In genomic region chr10:95287281-95287680, GRCh38 we compare ENCODE assay signal across 11 cellular contexts. TPM values are rescaled to one million over a fixed set of nuclear protein-coding genes. Genes with fewer than 3 reads are reported as not detected.
DNase-seq lines count a peak whose midpoint lies in the region; FAIRE-seq and TF ChIP-seq lines count a peak whose summit lies in the region.
"Had no signal": no experiment of that assay in that cellular context is flagged by ENCODE, and none has a peak within 500 bp of the region (broad histone marks: within the 10 kb centered on the region; RNA-seq: fewer than 3 reads in every experiment).

No MANE protein-coding gene starts in this region.

- H3K27me3 ChIP-seq in brain microvascular endothelial cell (replicated peaks) (no peaks in the 10 kb centered on the region), keratinocyte (ENCODE audit: control insufficient read depth, extremely low read depth, insufficient read depth, low read length) (no peaks in the 10 kb centered on the region), subcutaneous abdominal adipose tissue (ENCODE audit: control insufficient read depth in 5 of 5, insufficient read depth in 4 of 5, low read length in 5 of 5) (no peaks in the 10 kb centered on the region)

- H3K4me3 ChIP-seq in GM12865 (ENCODE audit: low read depth, low read length) (peak overlapping the region; percentile 98), brain microvascular endothelial cell (ENCODE audit: low read depth, low read length) (no peak overlapping the region), keratinocyte (ENCODE audit: control insufficient read depth in 2 of 3, extremely low read depth in 1 of 3, insufficient read depth in 2 of 3, low read depth in 1 of 3, low read length in 3 of 3) (peak overlapping the region in 1 of 3 experiments; percentile 19), subcutaneous abdominal adipose tissue (ENCODE audit: low read depth in 1 of 5, low read length in 5 of 5) (peak overlapping the region in 3 of 5 donors; percentile 15 to 88 (median 72))
- H3K4me3 ChIP-seq: HAP-1 had no signal

- H4K20me1 ChIP-seq in keratinocyte (ENCODE audit: control insufficient read depth, extremely low read depth, insufficient read depth, low read length), result peaks cover 18% of the 10 kb centered on the region

- H3K9me3 ChIP-seq in keratinocyte (ENCODE audit: control insufficient read depth, low read depth, low read length) (no peaks in the 10 kb centered on the region), subcutaneous abdominal adipose tissue (ENCODE audit: control insufficient read depth in 5 of 5, low read length in 5 of 5) (no peaks in the 10 kb centered on the region)
- H3K9me3 ChIP-seq: HAP-1 had no signal

- H3K36me3 Mint-ChIP-seq in activated T-helper 1 cell treated with anti-CD3 and anti-CD28 coated beads, Interleukin-12 subunit alpha, Interleukin-12 subunit beta, Interleukin-2, Interleukin-4 antibody, amounts not matched to agents 30 ng/mL and 10 ng/mL and 1 ng/mL, durations not matched to agents 14 hours and 24 hours and 36 hours (ENCODE audit: low read depth), result peaks cover 4% of the 10 kb centered on the region

- intact Hi-C loops in activated T-helper 1 cell treated with anti-CD3 and anti-CD28 coated beads, Interleukin-12 subunit alpha, Interleukin-12 subunit beta, Interleukin-2, Interleukin-4 antibody, amounts not matched to agents 30 ng/mL and 10 ng/mL and 1 ng/mL, durations not matched to agents 14 hours and 24 hours and 36 hours (cut with micrococcal nuclease), result no loop called here

- no peaks in the 10 kb centered on the region for H3K9me3 Mint-ChIP-seq in activated T-helper 1 cell treated with anti-CD3 and anti-CD28 coated beads, Interleukin-12 subunit alpha, Interleukin-12 subunit beta, Interleukin-2, Interleukin-4 antibody, amounts not matched to agents 30 ng/mL and 10 ng/mL and 1 ng/mL, durations not matched to agents 14 hours and 24 hours and 36 hours
- H3K9me3 Mint-ChIP-seq: activated naive CD4-positive, alpha-beta T cell treated with anti-CD3 and anti-CD28 coated beads, Interleukin-2, amount 10 ng/mL, durations not matched to agents 7 days and 5 days had no signal

- H3K4me1 ChIP-seq in keratinocyte (ENCODE audit: control insufficient read depth, extremely low read depth, insufficient read depth, low read length) (peaks cover 37% of the 10 kb centered on the region), subcutaneous abdominal adipose tissue (ENCODE audit: control insufficient read depth in 5 of 5, insufficient read depth in 5 of 5, low read length in 5 of 5) (peaks cover 5 to 51% (median 37%) of the 10 kb centered on the region in 5 donors)

- H3K9me1 ChIP-seq in keratinocyte (ENCODE audit: control insufficient read depth, extremely low read depth, insufficient read depth, low read length), result peaks cover 4% of the 10 kb centered on the region

- peaks cover 43% of the 10 kb centered on the region for H3K27me3 Mint-ChIP-seq in activated T-helper 1 cell treated with anti-CD3 and anti-CD28 coated beads, Interleukin-12 subunit alpha, Interleukin-12 subunit beta, Interleukin-2, Interleukin-4 antibody, amounts not matched to agents 30 ng/mL and 10 ng/mL and 1 ng/mL, durations not matched to agents 14 hours and 24 hours and 36 hours (ENCODE audit: insufficient read depth)

- H3K9ac ChIP-seq in keratinocyte (ENCODE audit: control insufficient read depth, extremely low read depth, insufficient read depth, low read length) (no peak overlapping the region), subcutaneous abdominal adipose tissue (ENCODE audit: low read length in 5 of 5) (no peak overlapping the region)

- peak overlapping the region; percentile 5 for H3K27ac ChIP-seq in brain microvascular endothelial cell
- peak overlapping the region; percentile 84 for H3K27ac ChIP-seq in keratinocyte (ENCODE audit: control insufficient read depth, insufficient read depth, low read length)
- peak overlapping the region; percentile 55 for H3K27ac ChIP-seq in subcutaneous abdominal adipose tissue (ENCODE audit: low read depth, low read length)

- H3K4me2 ChIP-seq in keratinocyte (ENCODE audit: control insufficient read depth, extremely low read depth, insufficient read depth, low read depth, low read length), result peak overlapping the region; percentile 99

- peaks cover 85% of the 10 kb centered on the region for H3K79me2 ChIP-seq in keratinocyte (ENCODE audit: control insufficient read depth, insufficient read depth, low read length)

- no peak overlapping the region for H2AFZ ChIP-seq in keratinocyte (ENCODE audit: control insufficient read depth, low read length)

- dilution Hi-C loops in keratinocyte (cut with MboI; ENCODE audit: extremely low pct_ligation_motif_present, low sequenced_read_pairs), result no loop called here

- no peak for FAIRE-seq in keratinocyte (lab: Jason Lieb, UNC)

- TF ChIP-seq CTCF in GM12865 (IDR thresholded peaks at IDR 0.05; ENCODE audit: insufficient read depth, low read depth, low read length, missing control alignments), result no peak
- no peak for TF ChIP-seq CTCF in brain microvascular endothelial cell (IDR thresholded peaks at IDR 0.05; ENCODE audit: low read depth, low read length, missing control alignments)
- no peak for TF ChIP-seq CTCF in keratinocyte (optimal IDR thresholded peaks at IDR 0.05 in 1 of 3, IDR thresholded peaks at IDR 0.05 in 1 of 3, conservative IDR thresholded peaks at IDR 0.05 in 1 of 3; ENCODE audit: extremely low read depth in 1 of 3, insufficient read depth in 2 of 3, low read length in 3 of 3)

- no peak for DNase-seq in GM12865 (ENCODE audit: low read depth)
- peak; percentile 55 for DNase-seq in brain microvascular endothelial cell
- no peak for DNase-seq in keratinocyte (ENCODE audit: low read depth, low spot score)
- no peak for DNase-seq in GM19240 (ENCODE audit: insufficient read length, low spot score)
- DNase-seq in activated CD8-positive, alpha-beta memory T cell treated with anti-CD3 and anti-CD28 coated beads for 24 hours, result no peak
- no peak for DNase-seq in activated T-helper 1 cell treated with anti-CD3 and anti-CD28 coated beads, Interleukin-12 subunit alpha, Interleukin-12 subunit beta, Interleukin-2, Interleukin-4 antibody, amounts not matched to agents 30 ng/mL and 10 ng/mL and 1 ng/mL, durations not matched to agents 14 hours and 24 hours and 36 hours (ENCODE audit: low spot score)
- no peak for DNase-seq in effector CD4-positive, alpha-beta T cell
- DNase-seq: activated CD8-positive, alpha-beta T cell treated with anti-CD3 and anti-CD28 coated beads, Interleukin-2, amount 10 ng/mL, durations not matched to agents 7 days and 5 days; activated naive CD4-positive, alpha-beta T cell treated with anti-CD3 and anti-CD28 coated beads, Interleukin-2, amount 10 ng/mL, durations not matched to agents 7 days and 5 days had no signal

- peaks cover 19% of the 10 kb centered on the region for H3K4me1 Mint-ChIP-seq in activated T-helper 1 cell treated with anti-CD3 and anti-CD28 coated beads, Interleukin-12 subunit alpha, Interleukin-12 subunit beta, Interleukin-2, Interleukin-4 antibody, amounts not matched to agents 30 ng/mL and 10 ng/mL and 1 ng/mL, durations not matched to agents 14 hours and 24 hours and 36 hours (ENCODE audit: low read depth)

- no peaks in the 10 kb centered on the region for H3K36me3 ChIP-seq in brain microvascular endothelial cell (replicated peaks)
- H3K36me3 ChIP-seq in keratinocyte (ENCODE audit: control insufficient read depth in 2 of 2, extremely low read depth in 1 of 2, insufficient read depth in 2 of 2, low read length in 2 of 2), result peaks cover 5 to 10% of the 10 kb centered on the region in 2 experiments
- H3K36me3 ChIP-seq in subcutaneous abdominal adipose tissue (ENCODE audit: control insufficient read depth in 5 of 5, insufficient read depth in 5 of 5, low read length in 5 of 5), result peaks cover 0 to under 1% (median 0%) of the 10 kb centered on the region in 5 donors
- H3K36me3 ChIP-seq: HAP-1 had no signal

- no peak overlapping the region for H3K4me3 Mint-ChIP-seq in activated T-helper 1 cell treated with anti-CD3 and anti-CD28 coated beads, Interleukin-12 subunit alpha, Interleukin-12 subunit beta, Interleukin-2, Interleukin-4 antibody, amounts not matched to agents 30 ng/mL and 10 ng/mL and 1 ng/mL, durations not matched to agents 14 hours and 24 hours and 36 hours
- H3K4me3 Mint-ChIP-seq: activated CD8-positive, alpha-beta T cell treated with anti-CD3 and anti-CD28 coated beads, Interleukin-2, amount 10 ng/mL, durations not matched to agents 7 days and 5 days; activated naive CD4-positive, alpha-beta T cell treated with anti-CD3 and anti-CD28 coated beads, Interleukin-2, amount 10 ng/mL, durations not matched to agents 7 days and 5 days had no signal

- in situ Hi-C loops in brain microvascular endothelial cell (cut with HindIII; ENCODE audit: low pct_ligation_motif_present, low sequenced_read_pairs), result no loop called here

- H3K27ac Mint-ChIP-seq in activated T-helper 1 cell treated with anti-CD3 and anti-CD28 coated beads, Interleukin-12 subunit alpha, Interleukin-12 subunit beta, Interleukin-2, Interleukin-4 antibody, amounts not matched to agents 30 ng/mL and 10 ng/mL and 1 ng/mL, durations not matched to agents 14 hours and 24 hours and 36 hours, result no peak overlapping the region
- H3K27ac Mint-ChIP-seq: activated CD8-positive, alpha-beta T cell treated with anti-CD3 and anti-CD28 coated beads, Interleukin-2, amount 10 ng/mL, durations not matched to agents 7 days and 5 days; activated naive CD4-positive, alpha-beta T cell treated with anti-CD3 and anti-CD28 coated beads, Interleukin-2, amount 10 ng/mL, durations not matched to agents 7 days and 5 days had no signal

RNA-seq across cellular contexts. Expression of gene PDLIM1, which starts 3.5 kb away (rescaled TPM):
- 200 to 450 TPM (median 298 TPM) in 3 replicates for polyA plus RNA-seq in keratinocyte
- polyA plus RNA-seq in keratinocyte (2011; ENCODE audit: low read depth), result 152 TPM
- polyA plus RNA-seq in keratinocyte (2011; cell fraction: cytosol; rRNA removed), result 550 and 564 TPM in 2 replicates
- polyA plus RNA-seq in keratinocyte (2011; cell fraction: nucleus; rRNA removed), result 299 and 342 TPM in 2 replicates
- polyA plus RNA-seq in keratinocyte (2012; ENCODE audit: low replicate concordance), result 367 and 421 TPM in 2 replicates
- 372 to 462 TPM (median 381 TPM) in 3 replicates for polyA minus RNA-seq in keratinocyte
- 329 TPM for polyA minus RNA-seq in keratinocyte (2011; cell fraction: cytosol; rRNA and poly(A)+ RNA removed)
- 92.1 and 192 TPM in 2 replicates for polyA minus RNA-seq in keratinocyte (2011; cell fraction: nucleus; rRNA and poly(A)+ RNA removed)
- total RNA-seq in activated T-helper 1 cell treated with anti-CD3 and anti-CD28 coated beads, Interleukin-12 subunit alpha, Interleukin-12 subunit beta, Interleukin-2, Interleukin-4 antibody, amounts not matched to agents 30 ng/mL and 10 ng/mL and 1 ng/mL, durations not matched to agents 14 hours and 24 hours and 36 hours, result 2.6 and 2.9 TPM in 2 replicates

Comparison
In these comparisons a context has a peak if more than half of its experiments do, and no peak if none do; other contexts are left out.
1. H3K27ac ChIP-seq: peak in every context shown above with its lines; median percentile 84 in keratinocyte; 55 in subcutaneous abdominal adipose tissue; 5 in brain microvascular endothelial cell.